ENCODE assay signal across 1 cellular context in genomic region chr10:83990126-83990525, GRCh38.
TF ChIP-seq lines count a peak whose summit lies in the region.

No MANE protein-coding gene starts in this region.

TF ChIP-seq in GM12878, 131 proteins besides CTCF, POLR2A, EP300 and RAD21 (continued from another document and continues in another):
- TF ChIP-seq ZBTB4 (CRISPR knock-in tag; IDR thresholded peaks at IDR 0.05): no peak
- peak; percentile 80 for TF ChIP-seq MTA2 (IDR thresholded peaks at IDR 0.05; ENCODE audit: low read depth)
- peak; percentile 81 for TF ChIP-seq CBFB (IDR thresholded peaks at IDR 0.05; ENCODE audit: low read depth)
- TF ChIP-seq E4F1 (IDR thresholded peaks at IDR 0.05; ENCODE audit: borderline replicate concordance, partially characterized antibody): no peak
- no peak for TF ChIP-seq RCOR1 (conservative IDR thresholded peaks at IDR 0.05; ENCODE audit: low read depth, low read length)
- TF ChIP-seq E2F4 (IDR thresholded peaks at IDR 0.05; ENCODE audit: low read depth, low read length): no peak
- no peak for TF ChIP-seq NFYA (IDR thresholded peaks at IDR 0.05; ENCODE audit: borderline replicate concordance, low read depth, low read length)
- TF ChIP-seq SPI1 (IDR thresholded peaks at IDR 0.05; ENCODE audit: borderline replicate concordance, insufficient read depth, low read depth, low read length): peak; percentile 99
- no peak for TF ChIP-seq ZZZ3 (IDR thresholded peaks at IDR 0.05; ENCODE audit: control insufficient read depth, insufficient read length, low read depth)
- TF ChIP-seq TARDBP (IDR thresholded peaks at IDR 0.05; ENCODE audit: borderline replicate concordance): no peak
- TF ChIP-seq STAT3 (IDR thresholded peaks at IDR 0.05; ENCODE audit: low read depth, low read length): no peak
- TF ChIP-seq EZH2 (IDR thresholded peaks at IDR 0.05; ENCODE audit: borderline replicate concordance, control insufficient read depth, low read depth, low read length): no peak
- TF ChIP-seq CHD1 (IDR thresholded peaks at IDR 0.05; ENCODE audit: low read depth, low read length): no peak
- TF ChIP-seq IRF5 (IDR thresholded peaks at IDR 0.05; ENCODE audit: borderline replicate concordance): no peak
- TF ChIP-seq USF1 (IDR thresholded peaks at IDR 0.05; ENCODE audit: borderline replicate concordance, extremely low read length, insufficient read depth, low read depth, low read length): peak; percentile 58
- no peak for TF ChIP-seq RB1 (IDR thresholded peaks at IDR 0.05; ENCODE audit: borderline replicate concordance)
- no peak for TF ChIP-seq WRNIP1 (IDR thresholded peaks at IDR 0.05; ENCODE audit: borderline replicate concordance, low read depth, low read length)
- TF ChIP-seq ZNF24 (IDR thresholded peaks at IDR 0.05): no peak
- TF ChIP-seq MEF2A (IDR thresholded peaks at IDR 0.05; ENCODE audit: insufficient read depth, low read depth, low read length): 0 out of 2 replicates have a peak, but pooled peaks have one; percentile 51
- no peak for TF ChIP-seq MYB (IDR thresholded peaks at IDR 0.05; ENCODE audit: borderline replicate concordance, low read depth, low read length)
- TF ChIP-seq NBN (IDR thresholded peaks at IDR 0.05): no peak
- TF ChIP-seq CBX3 (IDR thresholded peaks at IDR 0.05; ENCODE audit: borderline replicate concordance, low read depth): no peak
- no peak for TF ChIP-seq IRF3 (IDR thresholded peaks at IDR 0.05)
- TF ChIP-seq NRF1 (conservative IDR thresholded peaks at IDR 0.05; ENCODE audit: low read depth, low read length): no peak
- no peak for TF ChIP-seq GABPA (IDR thresholded peaks at IDR 0.05; ENCODE audit: low read depth)
- TF ChIP-seq USF2 (IDR thresholded peaks at IDR 0.05; ENCODE audit: borderline replicate concordance, low read depth, low read length): peak; percentile 45; the same call in 1 of the 2 replicates
- no peak for TF ChIP-seq PKNOX1 (IDR thresholded peaks at IDR 0.05)
- no peak for TF ChIP-seq FOXM1 (IDR thresholded peaks at IDR 0.05; ENCODE audit: low read depth, low read length)
- peak; percentile 82 for TF ChIP-seq BCL11A (IDR thresholded peaks at IDR 0.05; ENCODE audit: low read depth, low read length)
- no peak for TF ChIP-seq ZNF687 (IDR thresholded peaks at IDR 0.05)
- no peak for TF ChIP-seq HDGF (IDR thresholded peaks at IDR 0.05)
- TF ChIP-seq IKZF1 (conservative IDR thresholded peaks at IDR 0.05): peak; percentile 89
- peak; percentile 95 to 96 for TF ChIP-seq IKZF2 (IDR thresholded peaks at IDR 0.05)
- TF ChIP-seq ZBTB40 (IDR thresholded peaks at IDR 0.05; ENCODE audit: borderline replicate concordance): no peak
- no peak for TF ChIP-seq ETV6 (conservative IDR thresholded peaks at IDR 0.05 in 1 of 2, IDR thresholded peaks at IDR 0.05 in 1 of 2; ENCODE audit: borderline replicate concordance in 1 of 2, low read depth in 1 of 2)
- no peak for TF ChIP-seq TCF3 (IDR thresholded peaks at IDR 0.05; ENCODE audit: borderline replicate concordance, insufficient read depth, low read depth, low read length)
- TF ChIP-seq HDAC2 (IDR thresholded peaks at IDR 0.05): no peak
- TF ChIP-seq PAX5 (IDR thresholded peaks at IDR 0.05; ENCODE audit: borderline replicate concordance, low read depth, low read length): peak; percentile 84
- TF ChIP-seq JUND (IDR thresholded peaks at IDR 0.05; ENCODE audit: low read depth, low read length): no peak
- no peak for TF ChIP-seq HDAC6 (IDR thresholded peaks at IDR 0.05; ENCODE audit: unreplicated experiment)
